ENCODE assay signal across 33 cellular contexts in genomic region chr7:87300756-87301155, GRCh38.
"Had no signal": no experiment of that assay in that cellular context is flagged by ENCODE, and none has a peak within 500 bp of the region (broad histone marks: within the 10 kb centered on the region; RNA-seq: fewer than 3 reads in every experiment).

No MANE protein-coding gene starts in this region.

- H3K9me3 ChIP-seq: adrenal gland, ascending aorta, body of pancreas, breast epithelium had no signal

- H3K27me3 ChIP-seq: adrenal gland, ascending aorta, body of pancreas, brain microvascular endothelial cell, breast epithelium, cardiac muscle cell had no signal

- H3K4me1 ChIP-seq: adrenal gland, ascending aorta, body of pancreas, breast epithelium had no signal

- DNase-seq: activated effector memory CD4-positive, alpha-beta T cell treated with anti-CD3 and anti-CD28 coated beads, Interleukin-2, amount 50 U/mL, for 16 hours; activated effector memory CD4-positive, alpha-beta T cell treated with Interleukin-2 at 50 U/mL for 16 hours; activated gamma-delta T cell; activated gamma-delta T cell treated with Interleukin-2 at 50 U/mL for 16 hours; activated naive CD4-positive, alpha-beta T cell; activated naive CD4-positive, alpha-beta T cell treated with anti-CD3 and anti-CD28 coated beads for 36 hours; activated naive CD4-positive, alpha-beta T cell treated with anti-CD3 and anti-CD28 coated beads, Interleukin-2, amount 10 ng/mL, durations not matched to agents 7 days and 5 days; activated naive CD4-positive, alpha-beta T cell treated with anti-CD3 and anti-CD28 coated beads, Interleukin-2, amount 50 U/mL, for 16 hours; activated naive CD4-positive, alpha-beta T cell treated with Interleukin-2 at 50 U/mL for 16 hours; activated naive CD8-positive, alpha-beta T cell treated with anti-CD3 and anti-CD28 coated beads for 36 hours; activated naive CD8-positive, alpha-beta T cell treated with anti-CD3 and anti-CD28 coated beads, Interleukin-2, amount 10 ng/mL, durations not matched to agents 7 days and 5 days; activated naive CD8-positive, alpha-beta T cell treated with anti-CD3 and anti-CD28 coated beads, Interleukin-2, amount 50 U/mL, for 24 hours; activated T-cell treated with anti-CD3 and anti-CD28 coated beads, Interleukin-2, amount 50 U/mL, for 24 hours; activated T-cell treated with anti-CD3 and anti-CD28 coated beads, Interleukin-2, amount 50 U/mL, for 4 hours; activated T-cell treated with anti-CD3 and anti-CD28 coated beads, Interleukin-2, amount 50 U/mL, for 48 hours; activated T-cell treated with anti-CD3 and anti-CD28 coated beads, Interleukin-2, amount 50 U/mL, for 72 hours; adrenal gland; amniotic stem cell; amygdala; anterior cingulate cortex; aorta; body of pancreas; brain microvascular endothelial cell; caudate nucleus; central memory CD4-positive, alpha-beta T cell; cerebellar nuclear complex had no signal

- H3K4me3 ChIP-seq: adrenal gland, ascending aorta, body of pancreas, breast epithelium, cardiac muscle cell had no signal

- FAIRE-seq: astrocyte, bronchial epithelial cell had no signal

- H3K36me3 ChIP-seq: adrenal gland, ascending aorta, brain microvascular endothelial cell, breast epithelium, cardiac muscle cell had no signal

- H3K27ac ChIP-seq: adrenal gland, ascending aorta, body of pancreas, brain microvascular endothelial cell, breast epithelium, cardiac muscle cell had no signal

- ATAC-seq: activated naive CD4-positive, alpha-beta T cell treated with anti-CD3 and anti-CD28 coated beads, Interleukin-2, amount 50 U/mL, for 72 hours; activated naive CD8-positive, alpha-beta T cell treated with anti-CD3 and anti-CD28 coated beads, Interleukin-2, amount 50 U/mL, for 24 hours; activated T-cell treated with anti-CD3 and anti-CD28 coated beads, Interleukin-2, amount 50 U/mL, for 4 hours; activated T-cell treated with anti-CD3 and anti-CD28 coated beads, Interleukin-2, amount 50 U/mL, for 72 hours; activated T-helper 17 cell treated with anti-CD3 and anti-CD28 coated beads, Interleukin-2, amount 50 U/mL, for 72 hours; body of pancreas had no signal
